In genomic region chr17:34961093-34961911, GRCh38 we compare ENCODE assay signal across 8 cellular contexts. TPM values are rescaled to one million over a fixed set of nuclear protein-coding genes. Genes with fewer than 3 reads are reported as not detected.
DNase-seq lines count a peak whose midpoint lies in the region; ATAC-seq, FAIRE-seq and TF ChIP-seq lines count a peak whose summit lies in the region.

A gene with protein sequence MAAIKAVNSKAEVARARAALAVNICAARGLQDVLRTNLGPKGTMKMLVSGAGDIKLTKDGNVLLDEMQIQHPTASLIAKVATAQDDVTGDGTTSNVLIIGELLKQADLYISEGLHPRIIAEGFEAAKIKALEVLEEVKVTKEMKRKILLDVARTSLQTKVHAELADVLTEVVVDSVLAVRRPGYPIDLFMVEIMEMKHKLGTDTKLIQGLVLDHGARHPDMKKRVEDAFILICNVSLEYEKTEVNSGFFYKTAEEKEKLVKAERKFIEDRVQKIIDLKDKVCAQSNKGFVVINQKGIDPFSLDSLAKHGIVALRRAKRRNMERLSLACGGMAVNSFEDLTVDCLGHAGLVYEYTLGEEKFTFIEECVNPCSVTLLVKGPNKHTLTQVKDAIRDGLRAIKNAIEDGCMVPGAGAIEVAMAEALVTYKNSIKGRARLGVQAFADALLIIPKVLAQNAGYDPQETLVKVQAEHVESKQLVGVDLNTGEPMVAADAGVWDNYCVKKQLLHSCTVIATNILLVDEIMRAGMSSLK (minus strand): TSS chr17:34961460. CDS start chr17:34961393, 67 bp downstream.
A gene with protein sequence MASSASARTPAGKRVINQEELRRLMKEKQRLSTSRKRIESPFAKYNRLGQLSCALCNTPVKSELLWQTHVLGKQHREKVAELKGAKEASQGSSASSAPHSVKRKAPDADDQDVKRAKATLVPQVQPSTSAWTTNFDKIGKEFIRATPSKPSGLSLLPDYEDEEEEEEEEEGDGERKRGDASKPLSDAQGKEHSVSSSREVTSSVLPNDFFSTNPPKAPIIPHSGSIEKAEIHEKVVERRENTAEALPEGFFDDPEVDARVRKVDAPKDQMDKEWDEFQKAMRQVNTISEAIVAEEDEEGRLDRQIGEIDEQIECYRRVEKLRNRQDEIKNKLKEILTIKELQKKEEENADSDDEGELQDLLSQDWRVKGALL (plus strand): TSS chr17:34961540. CDS start chr17:34961567, 27 bp downstream.

- TF ChIP-seq CTCF in Caco-2 (IDR thresholded peaks at IDR 0.05; ENCODE audit: insufficient read depth in 1 of 2, low read depth in 1 of 2, low read length in 1 of 2, severe bottlenecking in 1 of 2, unreplicated experiment in 1 of 2): no peak

- BruUV-seq in Caco-2 (replicated peaks; lab: Mats Ljungman, UMichigan): no TSS peak

- intact Hi-C loops in Caco-2 (cut with micrococcal nuclease; ENCODE audit: unreplicated experiment): no loop called here

- peaks cover 14% of the 10 kb centered on the region for H3K4me1 Mint-ChIP-seq in Caco-2 (ENCODE audit: low read depth, unreplicated experiment)

- CTCF ChIA-PET in Caco-2 (lab: Charles Lee): no interaction called here

- ATAC-seq in GM21381 (IDR thresholded peaks at IDR 0.05; ENCODE audit: unreplicated experiment): peak; percentile 96

- no peaks in the 10 kb centered on the region for H3K27me3 ChIP-seq in Caco-2 (replicated peaks; ENCODE audit: control insufficient read depth, insufficient read depth, low read length)

- peak within 1 kb of the TSS; percentile 94 for H3K4me3 Mint-ChIP-seq in Caco-2 (ENCODE audit: unreplicated experiment)

- peak; percentile 84 for FAIRE-seq in endometrium (lab: Jason Lieb, UNC)

- H3K27ac Mint-ChIP-seq in Caco-2 (ENCODE audit: unreplicated experiment): peak within 1 kb of the TSS; percentile 99

- H3K36me3 Mint-ChIP-seq in Caco-2 (ENCODE audit: insufficient read depth, unreplicated experiment): peaks cover 22% of the 10 kb centered on the region

- DNase-seq in Caco-2 (peak; percentile 90 to 93), HUDEP-2 (lab: John Stamatoyannopoulos, UW; ENCODE audit: unreplicated experiment in 76 of 76) (peak in 75 of 76 experiments; percentile 44 to 92 (median 82)), NOMO-1 treated with dmso at 0.1 percent for 144 hours (lab: John Stamatoyannopoulos, UW; ENCODE audit: unreplicated experiment) (peak; percentile 86), mesenteric fat pad (ENCODE audit: low spot score) (peak; percentile 95)
- peak; percentile 88 for DNase-seq in activated CD8-positive, alpha-beta memory T cell treated with anti-CD3 and anti-CD28 coated beads, Interleukin-2, amount 50 U/mL, for 24 hours (ENCODE audit: extremely low read depth)
- peak; percentile 86 for DNase-seq in stimulated activated CD8-positive, alpha-beta memory T cell treated with anti-CD3 and anti-CD28 coated beads, Interleukin-15, amount 100 ng/mL, for 1 hour (ENCODE audit: low read depth)

- H3K36me3 ChIP-seq in Caco-2 (ENCODE audit: control insufficient read depth, insufficient read depth, low read length): peaks cover 2% of the 10 kb centered on the region

- H3K4me1 ChIP-seq in Caco-2: peaks cover 12% of the 10 kb centered on the region

- H3K4me3 ChIP-seq in Caco-2 (ENCODE audit: low read depth, low read length): peak within 1 kb of the TSS; percentile 74

- POLR2A ChIA-PET in Caco-2 (lab: Charles Lee): interaction anchor here (0.6 to 1.2 kb wide), 2 partner anchors 19 to 1565 kb away, joined by 4 to 11 read pairs; partner anchors contain the start of gene LIG3

- H3K9me3 Mint-ChIP-seq in Caco-2 (ENCODE audit: unreplicated experiment): peaks cover 12% of the 10 kb centered on the region

- peaks cover 11% of the 10 kb centered on the region for H3K27me3 Mint-ChIP-seq in Caco-2 (ENCODE audit: insufficient read depth, unreplicated experiment)

- no peaks in the 10 kb centered on the region for H3K9me3 ChIP-seq in Caco-2

RNA-seq across cellular contexts. Expression of the first gene that starts in this region (rescaled TPM):
- total RNA-seq in Caco-2 (2022) (1.5 and 1.8 TPM in 2 replicates), mesenteric fat pad (2.0 TPM)

RNA-seq across cellular contexts. Expression of the second gene that starts in this region (rescaled TPM):
- total RNA-seq in Caco-2 (2022) (24.3 and 25.0 TPM in 2 replicates), mesenteric fat pad (8.7 TPM)

Comparison
In these comparisons a context has a peak if more than half of its experiments do, and no peak if none do; other contexts are left out.
1. Peak in every context shown above with its lines: DNase-seq, ATAC-seq and H3K4me3 ChIP-seq.